ENCODE assay signal across 8 cellular contexts in the genomic region with DNA sequence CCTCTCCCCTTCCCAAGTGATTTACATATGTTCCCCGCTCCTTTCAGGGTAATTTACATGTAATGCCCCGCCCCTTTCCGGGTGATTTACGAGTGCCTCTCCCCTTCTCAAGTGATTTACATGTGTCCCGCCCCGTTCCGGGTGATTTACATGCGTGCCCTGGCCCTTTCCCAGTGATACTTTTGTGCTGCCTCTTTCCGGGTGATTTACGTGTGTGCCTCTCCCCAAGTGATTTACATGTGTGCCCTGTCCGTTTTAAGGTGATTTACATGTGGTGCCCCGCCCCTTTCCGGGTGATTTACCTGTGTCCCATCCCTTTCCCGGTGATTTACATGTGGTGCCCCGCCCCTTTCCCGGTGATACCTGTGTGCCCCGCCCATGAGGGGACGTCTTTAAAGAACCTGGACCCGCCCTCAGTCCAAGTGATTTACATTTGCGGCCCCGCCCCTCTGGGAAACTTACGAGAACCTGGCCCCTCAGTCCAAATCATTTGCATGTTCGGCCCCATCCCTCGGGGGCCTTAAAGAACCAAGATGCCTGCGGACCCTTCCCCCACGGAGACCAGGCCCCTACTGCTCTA. TPM values are rescaled to one million over a fixed set of nuclear protein-coding genes. Genes with fewer than 3 reads are reported as not detected.
DNase-seq lines count a peak whose midpoint lies in the region; FAIRE-seq lines count a peak whose summit lies in the region.

No MANE protein-coding gene starts in this region.

- no peaks in the 10 kb centered on the region for H3K4me1 ChIP-seq in thymus (ENCODE audit: control insufficient read depth, insufficient read depth, low read length)

- WGBS in thymus = under 1% methylated on average over 26 of the region's 26 CpGs

- peaks cover 17% of the 10 kb centered on the region for H3K27me3 ChIP-seq in thymus (ENCODE audit: control insufficient read depth, insufficient read depth)

- H3K36me3 ChIP-seq in thymus (ENCODE audit: control insufficient read depth, insufficient read depth) = peaks cover 32% of the 10 kb centered on the region

- H3K9me3 ChIP-seq in thymus (ENCODE audit: control insufficient read depth) = peaks cover 2% of the 10 kb centered on the region

- peak overlapping the region; percentile 59 for H3K4me3 ChIP-seq in thymus (ENCODE audit: low read length)

- peak; percentile 88 for DNase-seq in EL
- peak; percentile 66 for DNase-seq in GOT3 (lab: John Stamatoyannopoulos, UW)
- peak; percentile 61 for DNase-seq in LHCN-M2 (ENCODE audit: low read depth)
- peak; percentile 100 for DNase-seq in SIG-M5 treated with dmso at 0.1 percent for 504 hours (lab: John Stamatoyannopoulos, UW; ENCODE audit: unreplicated experiment)
- DNase-seq in activated naive CD4-positive, alpha-beta T cell treated with Interleukin-2 at 50 U/mL for 16 hours = peak; percentile 88
- peak; percentile 57 to 66 for DNase-seq in frontal cortex (ENCODE audit: low spot score in 2 of 2)
- peak in 43 of 56 donors; percentile 38 to 89 (median 73) for DNase-seq in nucleus accumbens (lab: John Stamatoyannopoulos, UW)

- no peak for FAIRE-seq in frontal cortex (lab: Jason Lieb, UNC)

- H3K27ac ChIP-seq in thymus (ENCODE audit: low read depth) = peak overlapping the region; percentile 42

RNA-seq across cellular contexts. Expression of a gene that starts 0.6 kb away (rescaled TPM):
- 3.8 and 8.2 TPM in 2 replicates for total RNA-seq in LHCN-M2 (2014; rRNA removed)
- 2.4 TPM for polyA plus RNA-seq in LHCN-M2 (2012)
- total RNA-seq in frontal cortex = 4.5 TPM
- 2.2 TPM for polyA plus RNA-seq in thymus

RNA-seq across cellular contexts. Expression of a gene that starts 9.0 kb away (rescaled TPM):
- total RNA-seq in LHCN-M2 (2014; rRNA removed) (9.2 and 9.5 TPM in 2 replicates), frontal cortex (4.1 TPM)
- 6.1 TPM for polyA plus RNA-seq in LHCN-M2 (2012)
- 5.2 TPM for polyA plus RNA-seq in thymus

RNA-seq across cellular contexts. Expression of a gene that starts 15.1 kb away (rescaled TPM):
- 35.4 and 36.7 TPM in 2 replicates for total RNA-seq in LHCN-M2 (2014; rRNA removed)
- 20.8 TPM for polyA plus RNA-seq in LHCN-M2 (2012)
- total RNA-seq in frontal cortex = 17.1 TPM
- 151 TPM for polyA plus RNA-seq in thymus

RNA-seq across cellular contexts. Expression of a gene that starts 38.5 kb away (rescaled TPM):
- total RNA-seq in LHCN-M2 (2014; rRNA removed) = not detected in 2 replicates
- polyA plus RNA-seq in LHCN-M2 (2012) = not detected
- 0.82 TPM for total RNA-seq in frontal cortex
- 18.5 TPM for polyA plus RNA-seq in thymus

RNA-seq across cellular contexts. Expression of a gene that starts 48.9 kb away (rescaled TPM):
- total RNA-seq in LHCN-M2 (2014; rRNA removed) (not detected in 2 replicates), frontal cortex (65.2 TPM)
- 0.13 TPM for polyA plus RNA-seq in LHCN-M2 (2012)
- polyA plus RNA-seq in thymus = 0.43 TPM

Comparison
In these comparisons a context has a peak if more than half of its experiments do, and no peak if none do; other contexts are left out.
1. Peak in every context shown above with its lines: DNase-seq, H3K4me3 ChIP-seq and H3K27ac ChIP-seq.